ENCODE assay signal across 1 cellular context in genomic region chr2:84959494-84960156, GRCh38.
TF ChIP-seq lines count a peak whose summit lies in the region.

No MANE protein-coding gene starts in this region.

TF ChIP-seq in HepG2, 621 proteins besides CTCF, POLR2A, EP300 and RAD21 (continues in another document):
- TF ChIP-seq, protein P1, sequence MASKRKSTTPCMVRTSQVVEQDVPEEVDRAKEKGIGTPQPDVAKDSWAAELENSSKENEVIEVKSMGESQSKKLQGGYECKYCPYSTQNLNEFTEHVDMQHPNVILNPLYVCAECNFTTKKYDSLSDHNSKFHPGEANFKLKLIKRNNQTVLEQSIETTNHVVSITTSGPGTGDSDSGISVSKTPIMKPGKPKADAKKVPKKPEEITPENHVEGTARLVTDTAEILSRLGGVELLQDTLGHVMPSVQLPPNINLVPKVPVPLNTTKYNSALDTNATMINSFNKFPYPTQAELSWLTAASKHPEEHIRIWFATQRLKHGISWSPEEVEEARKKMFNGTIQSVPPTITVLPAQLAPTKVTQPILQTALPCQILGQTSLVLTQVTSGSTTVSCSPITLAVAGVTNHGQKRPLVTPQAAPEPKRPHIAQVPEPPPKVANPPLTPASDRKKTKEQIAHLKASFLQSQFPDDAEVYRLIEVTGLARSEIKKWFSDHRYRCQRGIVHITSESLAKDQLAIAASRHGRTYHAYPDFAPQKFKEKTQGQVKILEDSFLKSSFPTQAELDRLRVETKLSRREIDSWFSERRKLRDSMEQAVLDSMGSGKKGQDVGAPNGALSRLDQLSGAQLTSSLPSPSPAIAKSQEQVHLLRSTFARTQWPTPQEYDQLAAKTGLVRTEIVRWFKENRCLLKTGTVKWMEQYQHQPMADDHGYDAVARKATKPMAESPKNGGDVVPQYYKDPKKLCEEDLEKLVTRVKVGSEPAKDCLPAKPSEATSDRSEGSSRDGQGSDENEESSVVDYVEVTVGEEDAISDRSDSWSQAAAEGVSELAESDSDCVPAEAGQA (IDR thresholded peaks at IDR 0.05; ENCODE audit: low read depth): 0 out of 2 replicates have a peak, but pooled peaks have one; percentile 11
- TF ChIP-seq, protein P1 (CRISPR knock-in tag; IDR thresholded peaks at IDR 0.05; ENCODE audit: borderline replicate concordance): no peak
- no peak for TF ChIP-seq ZNF878 (CRISPR knock-in tag; IDR thresholded peaks at IDR 0.05)
- TF ChIP-seq ZNF496 (CRISPR knock-in tag; IDR thresholded peaks at IDR 0.05; ENCODE audit: insufficient replicate concordance): no peak
- TF ChIP-seq PITX1 (CRISPR knock-in tag; IDR thresholded peaks at IDR 0.05): 0 out of 2 replicates have a peak, but pooled peaks have one; percentile 28
- TF ChIP-seq KDM6A (CRISPR knock-in tag; IDR thresholded peaks at IDR 0.05; ENCODE audit: low read depth): no peak
- TF ChIP-seq ZNF326 (CRISPR knock-in tag; IDR thresholded peaks at IDR 0.05; ENCODE audit: borderline replicate concordance): 0 out of 2 replicates have a peak, but pooled peaks have one; percentile 24
- no peak for TF ChIP-seq PRDM4 (CRISPR knock-in tag; IDR thresholded peaks at IDR 0.05; ENCODE audit: borderline replicate concordance)
- TF ChIP-seq ZNF614 (CRISPR knock-in tag; IDR thresholded peaks at IDR 0.05; ENCODE audit: borderline replicate concordance): 0 out of 2 replicates have a peak, but pooled peaks have one; percentile 19
- 0 out of 2 replicates have a peak, but pooled peaks have one; percentile 28 for TF ChIP-seq TARDBP (CRISPR knock-in tag; IDR thresholded peaks at IDR 0.05)
- no peak for TF ChIP-seq MYNN (CRISPR knock-in tag; IDR thresholded peaks at IDR 0.05; ENCODE audit: low read depth)
- TF ChIP-seq ZSCAN21 (CRISPR knock-in tag; IDR thresholded peaks at IDR 0.05; ENCODE audit: borderline replicate concordance): no peak
- TF ChIP-seq ZNF761 (CRISPR knock-in tag; conservative IDR thresholded peaks at IDR 0.05): no peak
- TF ChIP-seq TEAD3 (CRISPR knock-in tag; optimal IDR thresholded peaks at IDR 0.05; ENCODE audit: borderline replicate concordance): peak; percentile 5
- TF ChIP-seq, protein P2, sequence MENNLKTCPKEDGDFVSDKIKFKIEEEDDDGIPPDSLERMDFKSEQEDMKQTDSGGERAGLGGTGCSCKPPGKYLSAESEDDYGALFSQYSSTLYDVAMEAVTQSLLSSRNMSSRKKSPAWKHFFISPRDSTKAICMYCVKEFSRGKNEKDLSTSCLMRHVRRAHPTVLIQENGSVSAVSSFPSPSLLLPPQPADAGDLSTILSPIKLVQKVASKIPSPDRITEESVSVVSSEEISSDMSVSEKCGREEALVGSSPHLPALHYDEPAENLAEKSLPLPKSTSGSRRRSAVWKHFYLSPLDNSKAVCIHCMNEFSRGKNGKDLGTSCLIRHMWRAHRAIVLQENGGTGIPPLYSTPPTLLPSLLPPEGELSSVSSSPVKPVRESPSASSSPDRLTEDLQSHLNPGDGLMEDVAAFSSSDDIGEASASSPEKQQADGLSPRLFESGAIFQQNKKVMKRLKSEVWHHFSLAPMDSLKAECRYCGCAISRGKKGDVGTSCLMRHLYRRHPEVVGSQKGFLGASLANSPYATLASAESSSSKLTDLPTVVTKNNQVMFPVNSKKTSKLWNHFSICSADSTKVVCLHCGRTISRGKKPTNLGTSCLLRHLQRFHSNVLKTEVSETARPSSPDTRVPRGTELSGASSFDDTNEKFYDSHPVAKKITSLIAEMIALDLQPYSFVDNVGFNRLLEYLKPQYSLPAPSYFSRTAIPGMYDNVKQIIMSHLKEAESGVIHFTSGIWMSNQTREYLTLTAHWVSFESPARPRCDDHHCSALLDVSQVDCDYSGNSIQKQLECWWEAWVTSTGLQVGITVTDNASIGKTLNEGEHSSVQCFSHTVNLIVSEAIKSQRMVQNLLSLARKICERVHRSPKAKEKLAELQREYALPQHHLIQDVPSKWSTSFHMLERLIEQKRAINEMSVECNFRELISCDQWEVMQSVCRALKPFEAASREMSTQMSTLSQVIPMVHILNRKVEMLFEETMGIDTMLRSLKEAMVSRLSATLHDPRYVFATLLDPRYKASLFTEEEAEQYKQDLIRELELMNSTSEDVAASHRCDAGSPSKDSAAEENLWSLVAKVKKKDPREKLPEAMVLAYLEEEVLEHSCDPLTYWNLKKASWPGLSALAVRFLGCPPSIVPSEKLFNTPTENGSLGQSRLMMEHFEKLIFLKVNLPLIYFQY (CRISPR knock-in tag; IDR thresholded peaks at IDR 0.05; ENCODE audit: borderline replicate concordance): no peak
- no peak for TF ChIP-seq ZNF44 (CRISPR knock-in tag; IDR thresholded peaks at IDR 0.05)
- TF ChIP-seq GTF3A (CRISPR knock-in tag; conservative IDR thresholded peaks at IDR 0.05): no peak
- peak; percentile 21; the same call in 1 of the 2 replicates for TF ChIP-seq HDAC1 (CRISPR knock-in tag; IDR thresholded peaks at IDR 0.05)
- no peak for TF ChIP-seq ZNF207 (IDR thresholded peaks at IDR 0.05; ENCODE audit: borderline replicate concordance)
- no peak for TF ChIP-seq MEF2D (CRISPR knock-in tag; IDR thresholded peaks at IDR 0.05)
- no peak for TF ChIP-seq ZNF567 (CRISPR knock-in tag; IDR thresholded peaks at IDR 0.05; ENCODE audit: borderline replicate concordance)
- TF ChIP-seq PRPF4 (IDR thresholded peaks at IDR 0.05; ENCODE audit: low read depth, low read length, poor library complexity, severe bottlenecking): no peak
- no peak for TF ChIP-seq ZFY (CRISPR knock-in tag; IDR thresholded peaks at IDR 0.05)
- TF ChIP-seq KMT2A (CRISPR knock-in tag; IDR thresholded peaks at IDR 0.05): no peak
- TF ChIP-seq ZNF792 (CRISPR knock-in tag; IDR thresholded peaks at IDR 0.05): no peak
- TF ChIP-seq ZNF34 (CRISPR knock-in tag; IDR thresholded peaks at IDR 0.05; ENCODE audit: borderline replicate concordance): no peak
- no peak for TF ChIP-seq LRRFIP1 (CRISPR knock-in tag; conservative IDR thresholded peaks at IDR 0.05)
- no peak for TF ChIP-seq PRMT3 (CRISPR knock-in tag; IDR thresholded peaks at IDR 0.05; ENCODE audit: borderline replicate concordance, low read depth)
- TF ChIP-seq ZNF737 (CRISPR knock-in tag; IDR thresholded peaks at IDR 0.05; ENCODE audit: borderline replicate concordance): no peak
- no peak for TF ChIP-seq RNF2 (conservative IDR thresholded peaks at IDR 0.05; ENCODE audit: low read depth)
- no peak for TF ChIP-seq BORCS8-MEF2B (CRISPR knock-in tag; IDR thresholded peaks at IDR 0.05)
- peak; percentile 21 for TF ChIP-seq ASH2L (IDR thresholded peaks at IDR 0.05; ENCODE audit: insufficient read length, low read depth, low read length)
- no peak for TF ChIP-seq SNRNP70 (IDR thresholded peaks at IDR 0.05; ENCODE audit: low read depth, low read length)
- no peak for TF ChIP-seq BCL6 (CRISPR knock-in tag; IDR thresholded peaks at IDR 0.05)
- TF ChIP-seq ATF6 (CRISPR knock-in tag; conservative IDR thresholded peaks at IDR 0.05): no peak
- TF ChIP-seq ZNF678 (CRISPR knock-in tag; IDR thresholded peaks at IDR 0.05): no peak
- no peak for TF ChIP-seq KAT8 (CRISPR knock-in tag; IDR thresholded peaks at IDR 0.05)
- no peak for TF ChIP-seq HNF4G (IDR thresholded peaks at IDR 0.05; ENCODE audit: borderline replicate concordance, low read depth, low read length)
- TF ChIP-seq HNF4G (CRISPR knock-in tag; IDR thresholded peaks at IDR 0.05; ENCODE audit: borderline replicate concordance, low read depth): no peak
- TF ChIP-seq SKIL (CRISPR knock-in tag; IDR thresholded peaks at IDR 0.05; ENCODE audit: borderline replicate concordance): no peak
- no peak for TF ChIP-seq ZNF891 (CRISPR knock-in tag; IDR thresholded peaks at IDR 0.05)
- no peak for TF ChIP-seq CSRNP2 (CRISPR knock-in tag; conservative IDR thresholded peaks at IDR 0.05; ENCODE audit: low read depth)
- TF ChIP-seq RARG (CRISPR knock-in tag; IDR thresholded peaks at IDR 0.05; ENCODE audit: low read depth): no peak
- TF ChIP-seq NR3C1 (CRISPR knock-in tag; IDR thresholded peaks at IDR 0.05): no peak
- no peak for TF ChIP-seq JARID2 (CRISPR knock-in tag; IDR thresholded peaks at IDR 0.05; ENCODE audit: insufficient replicate concordance)
